ENCODE assay signal across 26 cellular contexts in genomic region chr18:8957731-8958130, GRCh38.
"Had no signal": no experiment of that assay in that cellular context is flagged by ENCODE, and none has a peak within 500 bp of the region (broad histone marks: within the 10 kb centered on the region; RNA-seq: fewer than 3 reads in every experiment).

No MANE protein-coding gene starts in this region.

- H3K4me1 Mint-ChIP-seq: activated CD4-positive, alpha-beta memory T cell treated with anti-CD3 and anti-CD28 coated beads, Interleukin-2, amount 10 ng/mL, durations not matched to agents 7 days and 5 days; activated CD4-positive, alpha-beta T cell treated with anti-CD3 and anti-CD28 coated beads for 36 hours; activated naive CD4-positive, alpha-beta T cell treated with anti-CD3 and anti-CD28 coated beads, Interleukin-2, amount 10 ng/mL, durations not matched to agents 7 days and 5 days; activated naive CD8-positive, alpha-beta T cell treated with anti-CD3 and anti-CD28 coated beads, Interleukin-2, amount 10 ng/mL, durations not matched to agents 7 days and 5 days had no signal

- H3K27ac Mint-ChIP-seq: activated CD4-positive, alpha-beta memory T cell treated with anti-CD3 and anti-CD28 coated beads, Interleukin-2, amount 10 ng/mL, durations not matched to agents 7 days and 5 days; activated CD4-positive, alpha-beta T cell treated with anti-CD3 and anti-CD28 coated beads for 36 hours; activated naive CD4-positive, alpha-beta T cell treated with anti-CD3 and anti-CD28 coated beads, Interleukin-2, amount 10 ng/mL, durations not matched to agents 7 days and 5 days; activated naive CD8-positive, alpha-beta T cell treated with anti-CD3 and anti-CD28 coated beads, Interleukin-2, amount 10 ng/mL, durations not matched to agents 7 days and 5 days; activated T-cell treated with anti-CD3 and anti-CD28 coated beads, Interleukin-2, amount 50 U/mL, for 72 hours; activated T-helper 2 cell treated with anti-CD3 and anti-CD28 coated beads, Interferon-gamma antibody, Interleukin-2, Interleukin-4, amounts not matched to agents 10 μg/mL and 5 μg/mL and 100 μg/mL, durations not matched to agents 14 hours and 24 hours and 36 hours had no signal

- H3K4me3 Mint-ChIP-seq: activated CD4-positive, alpha-beta memory T cell treated with anti-CD3 and anti-CD28 coated beads, Interleukin-2, amount 10 ng/mL, durations not matched to agents 7 days and 5 days; activated CD4-positive, alpha-beta T cell treated with anti-CD3 and anti-CD28 coated beads for 36 hours; activated naive CD4-positive, alpha-beta T cell treated with anti-CD3 and anti-CD28 coated beads, Interleukin-2, amount 10 ng/mL, durations not matched to agents 7 days and 5 days; activated naive CD8-positive, alpha-beta T cell treated with anti-CD3 and anti-CD28 coated beads, Interleukin-2, amount 10 ng/mL, durations not matched to agents 7 days and 5 days; activated T-cell treated with anti-CD3 and anti-CD28 coated beads, Interleukin-2, amount 50 U/mL, for 72 hours had no signal

- DNase-seq: activated CD4-positive, alpha-beta memory T cell treated with anti-CD3 and anti-CD28 coated beads, Interleukin-2, amount 10 ng/mL, durations not matched to agents 7 days and 5 days; activated CD4-positive, alpha-beta T cell treated with anti-CD3 and anti-CD28 coated beads for 36 hours; activated CD4-positive, alpha-beta T cell treated with anti-CD3 and anti-CD28 coated beads, Interleukin-2, amount 50 U/mL, for 1 hour; activated gamma-delta T cell treated with Interleukin-2 at 50 U/mL for 16 hours; activated naive CD4-positive, alpha-beta T cell treated with anti-CD3 and anti-CD28 coated beads, Interleukin-2, amount 10 ng/mL, durations not matched to agents 7 days and 5 days; activated naive CD8-positive, alpha-beta T cell treated with anti-CD3 and anti-CD28 coated beads, Interleukin-2, amount 10 ng/mL, durations not matched to agents 7 days and 5 days; activated T-cell treated with anti-CD3 and anti-CD28 coated beads for 4 hours; activated T-cell treated with anti-CD3 and anti-CD28 coated beads, Interleukin-2, amount 50 U/mL, for 72 hours; adrenal gland; colonic mucosa; MG63; MV-4-11; NCI-H1092 treated with DMSO at 0.1 percent for 48 hours; NCI-H1417 treated with DMSO at 0.1 percent for 48 hours; NCI-H1930; NCI-H2171 treated with DMSO at 0.1 percent for 48 hours; NCI-H226; NCI-H524; NCI-H82; Peyer's patch; Right ventricle myocardium superior; SJCRH30; SK-N-SH; T-helper 1 cell; WERI-Rb-1 had no signal

- H3K9me3 Mint-ChIP-seq: activated CD4-positive, alpha-beta memory T cell treated with anti-CD3 and anti-CD28 coated beads, Interleukin-2, amount 10 ng/mL, durations not matched to agents 7 days and 5 days; activated naive CD4-positive, alpha-beta T cell treated with anti-CD3 and anti-CD28 coated beads, Interleukin-2, amount 10 ng/mL, durations not matched to agents 7 days and 5 days; activated T-cell treated with anti-CD3 and anti-CD28 coated beads, Interleukin-2, amount 50 U/mL, for 72 hours; activated T-helper 2 cell treated with anti-CD3 and anti-CD28 coated beads, Interferon-gamma antibody, Interleukin-2, Interleukin-4, amounts not matched to agents 10 μg/mL and 5 μg/mL and 100 μg/mL, durations not matched to agents 14 hours and 24 hours and 36 hours had no signal

- H3K36me3 Mint-ChIP-seq: activated naive CD4-positive, alpha-beta T cell treated with anti-CD3 and anti-CD28 coated beads, Interleukin-2, amount 10 ng/mL, durations not matched to agents 7 days and 5 days; activated naive CD8-positive, alpha-beta T cell treated with anti-CD3 and anti-CD28 coated beads, Interleukin-2, amount 10 ng/mL, durations not matched to agents 7 days and 5 days had no signal

- H3K27me3 Mint-ChIP-seq: activated CD4-positive, alpha-beta T cell treated with anti-CD3 and anti-CD28 coated beads for 36 hours had no signal

- ATAC-seq: activated CD4-positive, alpha-beta T cell treated with anti-CD3 and anti-CD28 coated beads for 36 hours; activated T-cell treated with anti-CD3 and anti-CD28 coated beads, Interleukin-2, amount 50 U/mL, for 72 hours had no signal
